20 cellular contexts compared by ENCODE assay signal in genomic region chr17:82090549-82091263, GRCh38. TPM values are rescaled to one million over a fixed set of nuclear protein-coding genes. Genes with fewer than 3 reads are reported as not detected.
A peak's percentile ranks its signal among the peaks of the same experiment; 100 is the strongest.
DNase-seq lines count a peak whose midpoint lies in the region; ATAC-seq, FAIRE-seq and TF ChIP-seq lines count a peak whose summit lies in the region.
"Had no signal": no experiment of that assay in that cellular context is flagged by ENCODE, and none has a peak within 500 bp of the region (broad histone marks: within the 10 kb centered on the region; RNA-seq: fewer than 3 reads in every experiment).

No MANE protein-coding gene starts in this region.

- peaks cover 49% of the 10 kb centered on the region for H3K79me2 ChIP-seq in HepG2 (ENCODE audit: insufficient read depth, low read length)

- H3K4me3 Mint-ChIP-seq in activated T-cell treated with anti-CD3 and anti-CD28 coated beads, Interleukin-2, amount 50 U/mL, for 24 hours = no peak overlapping the region

- TF ChIP-seq POLR2A in HepG2 (IDR thresholded peaks at IDR 0.05; ENCODE audit: insufficient read depth in 1 of 2, low read depth in 2 of 2, low read length in 2 of 2) = no peak

- TF ChIP-seq EP300 in HepG2 (IDR thresholded peaks at IDR 0.05; ENCODE audit: low read depth in 2 of 2, low read length in 2 of 2) (no peak), HepG2 (CRISPR knock-in tag; IDR thresholded peaks at IDR 0.05; ENCODE audit: borderline replicate concordance) (no peak)

- H3K4me3 ChIP-seq in GM12865 (ENCODE audit: low read depth, low read length) (no peak overlapping the region), HepG2 (replicated peaks in 1 of 3; ENCODE audit: insufficient read depth in 1 of 3, low read depth in 2 of 3, low read length in 3 of 3) (no peak overlapping the region), dorsolateral prefrontal cortex (no peak overlapping the region), SJCRH30 (no peak overlapping the region)
- H3K4me3 ChIP-seq: BLaER1, HAP-1 had no signal

- H3K4me2 ChIP-seq in HepG2 (ENCODE audit: low read depth, low read length) = no peak overlapping the region
- H3K4me2 ChIP-seq: BLaER1 had no signal

- no peak for DNase-seq in activated T-cell treated with anti-CD3 and anti-CD28 coated beads, Interleukin-2, amount 50 U/mL, for 24 hours
- no peak for DNase-seq in activated T-cell treated with anti-CD3 and anti-CD28 coated beads, Interleukin-2, amount 50 U/mL, for 48 hours
- DNase-seq in GM12865 (ENCODE audit: low read depth) (peak; percentile 3), HepG2 (ENCODE audit: low spot score) (no peak), dorsolateral prefrontal cortex (no peak), SJCRH30 (no peak), midbrain (lab: John Stamatoyannopoulos, UW) (no peak)
- DNase-seq: CD8-positive, alpha-beta memory T cell; GDM1; KBM-7; NCI-H1436; NCI-H2029; NCI-H2171; NCI-H446; NCI-H748 treated with DMSO at 0.1 percent for 48 hours; PC-3 had no signal

- POLR2A ChIA-PET in HepG2 (lab: Yijun Ruan, JAX) = no interaction called here

- CTCF ChIA-PET in HepG2 (lab: Yijun Ruan, JAX; ENCODE audit: low intra/inter-chr PET ratio, low total read pairs) = no interaction called here

- peak overlapping the region; percentile 99 for H3K27ac ChIP-seq in VCaP
- H3K27ac ChIP-seq in HepG2 (ENCODE audit: extremely low read length, insufficient read depth, low read length) = no peak overlapping the region
- H3K27ac ChIP-seq in dorsolateral prefrontal cortex = no peak overlapping the region
- H3K27ac ChIP-seq in SJCRH30 = no peak overlapping the region
- H3K27ac ChIP-seq: BLaER1 had no signal

- peaks cover 82% of the 10 kb centered on the region for H4K20me1 ChIP-seq in HepG2 (ENCODE audit: insufficient read depth, low read length)

- H3K27me3 ChIP-seq in HepG2 (ENCODE audit: control insufficient read depth in 1 of 2, insufficient read depth in 2 of 2, low read length in 2 of 2) (no peaks in the 10 kb centered on the region), dorsolateral prefrontal cortex (no peaks in the 10 kb centered on the region), SJCRH30 (no peaks in the 10 kb centered on the region)
- H3K27me3 ChIP-seq: BLaER1 had no signal

- FAIRE-seq in HepG2 (lab: Jason Lieb, UNC) = no peak
- FAIRE-seq: D721Med had no signal

- no TSS peak for BruUV-seq in HepG2 (replicated peaks; lab: Mats Ljungman, UMichigan)

- peaks cover 81 to 95% of the 10 kb centered on the region in 2 experiments for H3K36me3 ChIP-seq in HepG2 (replicated peaks in 1 of 2; ENCODE audit: control insufficient read depth in 1 of 2, insufficient read depth in 2 of 2, low read length in 2 of 2)
- peaks cover 96% of the 10 kb centered on the region for H3K36me3 ChIP-seq in SJCRH30

- H3K9me3 Mint-ChIP-seq in activated T-cell treated with anti-CD3 and anti-CD28 coated beads, Interleukin-2, amount 50 U/mL, for 24 hours = no peaks in the 10 kb centered on the region
- H3K9me3 Mint-ChIP-seq: CD8-positive, alpha-beta memory T cell had no signal

- no peak overlapping the region for H2AFZ ChIP-seq in HepG2 (ENCODE audit: low read length)

- H3K9ac ChIP-seq in HepG2 (ENCODE audit: insufficient read depth, low read depth, low read length) = no peak overlapping the region
- H3K9ac ChIP-seq: BLaER1 had no signal

- peaks cover 4% of the 10 kb centered on the region for H3K4me1 Mint-ChIP-seq in activated T-cell treated with anti-CD3 and anti-CD28 coated beads, Interleukin-2, amount 50 U/mL, for 24 hours (ENCODE audit: low read depth)
- H3K4me1 Mint-ChIP-seq: CD8-positive, alpha-beta memory T cell had no signal

- peaks cover 26% of the 10 kb centered on the region for H3K4me1 ChIP-seq in HepG2 (ENCODE audit: insufficient read depth, low read length)
- no peaks in the 10 kb centered on the region for H3K4me1 ChIP-seq in SJCRH30
- H3K4me1 ChIP-seq: HAP-1 had no signal

- H3K27me3 Mint-ChIP-seq in activated T-cell treated with anti-CD3 and anti-CD28 coated beads, Interleukin-2, amount 50 U/mL, for 24 hours = no peaks in the 10 kb centered on the region
- H3K27me3 Mint-ChIP-seq: CD8-positive, alpha-beta memory T cell had no signal

- intact Hi-C loops in HepG2 (cut with micrococcal nuclease; ENCODE audit: unreplicated experiment) = loop anchor here (10.0 kb wide), 1 partner anchor 116 kb away; the partner anchor contains the start of gene ASPSCR1
- intact Hi-C loops in dorsolateral prefrontal cortex (cut with DNase I) = no loop called here

- WGBS in HepG2 (ENCODE audit: low lambda C conversion rate) = 97% methylated on average over 22 of the region's 29 CpGs

- no peak for TF ChIP-seq CTCF in GM12865 (IDR thresholded peaks at IDR 0.05; ENCODE audit: insufficient read depth, low read depth, low read length, missing control alignments)
- TF ChIP-seq CTCF in VCaP (conservative IDR thresholded peaks at IDR 0.05) = no peak
- no peak for TF ChIP-seq CTCF in HepG2 (CRISPR knock-in tag; IDR thresholded peaks at IDR 0.05)
- TF ChIP-seq CTCF in dorsolateral prefrontal cortex (IDR thresholded peaks at IDR 0.05 in 54 of 56, conservative IDR thresholded peaks at IDR 0.05 in 2 of 56; ENCODE audit: low read depth in 1 of 56, partially characterized antibody in 56 of 56) = no peak

- H3K36me3 Mint-ChIP-seq in activated T-cell treated with anti-CD3 and anti-CD28 coated beads, Interleukin-2, amount 50 U/mL, for 24 hours (ENCODE audit: low read depth) = peaks cover 84% of the 10 kb centered on the region

- no peak for ATAC-seq in HepG2
- ATAC-seq: PC-3 had no signal

- no peak for TF ChIP-seq RAD21 in HepG2 (CRISPR knock-in tag; IDR thresholded peaks at IDR 0.05)

- peak overlapping the region; percentile 18 for H3K27ac Mint-ChIP-seq in activated T-cell treated with anti-CD3 and anti-CD28 coated beads, Interleukin-2, amount 50 U/mL, for 24 hours
- H3K27ac Mint-ChIP-seq: CD8-positive, alpha-beta memory T cell had no signal

- in situ Hi-C loops in HepG2 (cut with HindIII; ENCODE audit: extremely low pct_ligation_motif_present, low pct_unique_long_range_greater_than_20kb) = no loop called here

- no peaks in the 10 kb centered on the region for H3K9me3 ChIP-seq in HepG2 (ENCODE audit: low read length)
- no peaks in the 10 kb centered on the region for H3K9me3 ChIP-seq in SJCRH30 (replicated peaks)
- H3K9me3 ChIP-seq: BLaER1, HAP-1 had no signal

RNA-seq across cellular contexts. Expression of gene FASN, which starts 7.3 kb away (rescaled TPM):
- 101 and 192 TPM in 2 replicates for total RNA-seq in HepG2 (2016; rRNA removed; fragmentation: Illumina TruSeq; extraction: Trizol)
- 28.4 and 29.9 TPM in 2 replicates for total RNA-seq in HepG2 (2016; cell fraction: cytosol; rRNA removed; fragmentation: Illumina TruSeq; extraction: Trizol; ENCODE audit: low read depth)
- 118 and 157 TPM in 2 replicates for total RNA-seq in HepG2 (2016; cell fraction: insoluble cytoplasmic fraction; rRNA removed; fragmentation: Illumina TruSeq; extraction: Trizol)
- total RNA-seq in HepG2 (2016; cell fraction: membrane; rRNA removed; fragmentation: Illumina TruSeq; extraction: Trizol) = 63.2 and 68.3 TPM in 2 replicates
- total RNA-seq in HepG2 (2016; cell fraction: nucleus; rRNA removed; fragmentation: Illumina TruSeq; extraction: Trizol) = 147 and 173 TPM in 2 replicates
- polyA plus RNA-seq in HepG2 (2011; rRNA removed) = 51.7 and 92.4 TPM in 2 replicates
- 62.2 and 67.6 TPM in 2 replicates for polyA plus RNA-seq in HepG2 (2011; cell fraction: cytosol; rRNA removed)
- polyA plus RNA-seq in HepG2 (2011; cell fraction: nucleus; rRNA removed) = 516 and 545 TPM in 2 replicates
- polyA plus RNA-seq in HepG2 (2012) = 163 and 245 TPM in 2 replicates
- polyA plus RNA-seq in HepG2 (2016; cell fraction: cytosol; fragmentation: Illumina TruSeq; extraction: Trizol; ENCODE audit: low read depth) = 24.8 and 25.4 TPM in 2 replicates
- polyA plus RNA-seq in HepG2 (2016; cell fraction: insoluble cytoplasmic fraction; fragmentation: Illumina TruSeq; extraction: Trizol; ENCODE audit: low read depth) = 209 and 303 TPM in 2 replicates
- 52.3 and 61.0 TPM in 2 replicates for polyA plus RNA-seq in HepG2 (2016; cell fraction: membrane; fragmentation: Illumina TruSeq; extraction: Trizol; ENCODE audit: low read depth)
- 501 and 529 TPM in 2 replicates for polyA plus RNA-seq in HepG2 (2016; cell fraction: nucleus; fragmentation: Illumina TruSeq; extraction: Trizol; ENCODE audit: insufficient read depth, low read depth)
- 35.6 and 241 TPM in 2 replicates for polyA minus RNA-seq in HepG2 (2011; rRNA and poly(A)+ RNA removed; ENCODE audit: low replicate concordance)
- polyA minus RNA-seq in HepG2 (2011; cell fraction: cytosol; rRNA and poly(A)+ RNA removed) = 226 and 344 TPM in 2 replicates
- polyA minus RNA-seq in HepG2 (2011; cell fraction: nucleus; rRNA and poly(A)+ RNA removed) = 97.7 and 151 TPM in 2 replicates
- 100 to 1,000 TPM; 137 to 275 (median 201) TPM for total RNA-seq in dorsolateral prefrontal cortex
- 141 and 151 TPM in 2 replicates for total RNA-seq in SJCRH30 (2014; rRNA removed; shearing (Covaris generic))

RNA-seq across cellular contexts. Expression of gene DUS1L, which starts 25.1 kb away (rescaled TPM):
- total RNA-seq in HepG2 (2016; rRNA removed; fragmentation: Illumina TruSeq; extraction: Trizol) (67.9 and 109 TPM in 2 replicates), dorsolateral prefrontal cortex (10 to 100 TPM; 45.3 to 89.4 (median 63.0) TPM)
- 206 and 220 TPM in 2 replicates for total RNA-seq in HepG2 (2016; cell fraction: cytosol; rRNA removed; fragmentation: Illumina TruSeq; extraction: Trizol; ENCODE audit: low read depth)
- total RNA-seq in HepG2 (2016; cell fraction: insoluble cytoplasmic fraction; rRNA removed; fragmentation: Illumina TruSeq; extraction: Trizol) = 58.4 and 113 TPM in 2 replicates
- total RNA-seq in HepG2 (2016; cell fraction: membrane; rRNA removed; fragmentation: Illumina TruSeq; extraction: Trizol) = 268 and 276 TPM in 2 replicates
- total RNA-seq in HepG2 (2016; cell fraction: nucleus; rRNA removed; fragmentation: Illumina TruSeq; extraction: Trizol) = 69.9 and 102 TPM in 2 replicates
- polyA plus RNA-seq in HepG2 (2011; rRNA removed) = 81.0 and 108 TPM in 2 replicates
- 64.5 and 97.7 TPM in 2 replicates for polyA plus RNA-seq in HepG2 (2011; cell fraction: cytosol; rRNA removed)
- 583 and 668 TPM in 2 replicates for polyA plus RNA-seq in HepG2 (2011; cell fraction: nucleus; rRNA removed)
- 82.7 and 123 TPM in 2 replicates for polyA plus RNA-seq in HepG2 (2012)
- polyA plus RNA-seq in HepG2 (2016; cell fraction: cytosol; fragmentation: Illumina TruSeq; extraction: Trizol; ENCODE audit: low read depth) = 353 and 384 TPM in 2 replicates
- polyA plus RNA-seq in HepG2 (2016; cell fraction: insoluble cytoplasmic fraction; fragmentation: Illumina TruSeq; extraction: Trizol; ENCODE audit: low read depth) = 138 and 172 TPM in 2 replicates
- 444 and 521 TPM in 2 replicates for polyA plus RNA-seq in HepG2 (2016; cell fraction: membrane; fragmentation: Illumina TruSeq; extraction: Trizol; ENCODE audit: low read depth)
- polyA plus RNA-seq in HepG2 (2016; cell fraction: nucleus; fragmentation: Illumina TruSeq; extraction: Trizol; ENCODE audit: insufficient read depth, low read depth) = 330 and 339 TPM in 2 replicates
- 47.0 and 79.2 TPM in 2 replicates for polyA minus RNA-seq in HepG2 (2011; rRNA and poly(A)+ RNA removed; ENCODE audit: low replicate concordance)
- polyA minus RNA-seq in HepG2 (2011; cell fraction: cytosol; rRNA and poly(A)+ RNA removed) = 31.7 and 34.4 TPM in 2 replicates
- 85.7 and 87.9 TPM in 2 replicates for polyA minus RNA-seq in HepG2 (2011; cell fraction: nucleus; rRNA and poly(A)+ RNA removed)
- 112 and 126 TPM in 2 replicates for total RNA-seq in SJCRH30 (2014; rRNA removed; shearing (Covaris generic))

RNA-seq across cellular contexts. Expression of gene GPS1, which starts 39.0 kb away (rescaled TPM):
- total RNA-seq in HepG2 (2016; rRNA removed; fragmentation: Illumina TruSeq; extraction: Trizol) (106 and 124 TPM in 2 replicates), dorsolateral prefrontal cortex (100 to 1,000 TPM in 61 of 120 experiments, 10 to 100 TPM in 59; 72.9 to 147 (median 100) TPM)
- 87.3 and 88.2 TPM in 2 replicates for total RNA-seq in HepG2 (2016; cell fraction: cytosol; rRNA removed; fragmentation: Illumina TruSeq; extraction: Trizol; ENCODE audit: low read depth)
- total RNA-seq in HepG2 (2016; cell fraction: insoluble cytoplasmic fraction; rRNA removed; fragmentation: Illumina TruSeq; extraction: Trizol) = 99.7 and 134 TPM in 2 replicates
- total RNA-seq in HepG2 (2016; cell fraction: membrane; rRNA removed; fragmentation: Illumina TruSeq; extraction: Trizol) = 96.5 and 111 TPM in 2 replicates
- total RNA-seq in HepG2 (2016; cell fraction: nucleus; rRNA removed; fragmentation: Illumina TruSeq; extraction: Trizol) = 89.5 and 106 TPM in 2 replicates
- polyA plus RNA-seq in HepG2 (2011; rRNA removed) = 128 and 161 TPM in 2 replicates
- polyA plus RNA-seq in HepG2 (2011; cell fraction: cytosol; rRNA removed) = 107 and 157 TPM in 2 replicates
- polyA plus RNA-seq in HepG2 (2011; cell fraction: nucleus; rRNA removed) = 389 and 467 TPM in 2 replicates
- polyA plus RNA-seq in HepG2 (2012) = 102 and 120 TPM in 2 replicates
- 96.5 and 102 TPM in 2 replicates for polyA plus RNA-seq in HepG2 (2016; cell fraction: cytosol; fragmentation: Illumina TruSeq; extraction: Trizol; ENCODE audit: low read depth)
- polyA plus RNA-seq in HepG2 (2016; cell fraction: insoluble cytoplasmic fraction; fragmentation: Illumina TruSeq; extraction: Trizol; ENCODE audit: low read depth) = 120 and 146 TPM in 2 replicates
- 103 and 104 TPM in 2 replicates for polyA plus RNA-seq in HepG2 (2016; cell fraction: membrane; fragmentation: Illumina TruSeq; extraction: Trizol; ENCODE audit: low read depth)
- 225 and 229 TPM in 2 replicates for polyA plus RNA-seq in HepG2 (2016; cell fraction: nucleus; fragmentation: Illumina TruSeq; extraction: Trizol; ENCODE audit: insufficient read depth, low read depth)
- 182 and 265 TPM in 2 replicates for polyA minus RNA-seq in HepG2 (2011; rRNA and poly(A)+ RNA removed; ENCODE audit: low replicate concordance)
- 76.6 and 80.3 TPM in 2 replicates for polyA minus RNA-seq in HepG2 (2011; cell fraction: cytosol; rRNA and poly(A)+ RNA removed)
- polyA minus RNA-seq in HepG2 (2011; cell fraction: nucleus; rRNA and poly(A)+ RNA removed) = 60.2 and 61.0 TPM in 2 replicates
- 168 and 176 TPM in 2 replicates for total RNA-seq in SJCRH30 (2014; rRNA removed; shearing (Covaris generic))

RNA-seq across cellular contexts. Expression of gene RFNG, which starts 39.1 kb away (rescaled TPM):
- total RNA-seq in HepG2 (2016; rRNA removed; fragmentation: Illumina TruSeq; extraction: Trizol) (27.8 and 64.0 TPM in 2 replicates), dorsolateral prefrontal cortex (10 to 100 TPM; 22.3 to 73.4 (median 36.6) TPM)
- 72.5 and 73.8 TPM in 2 replicates for total RNA-seq in HepG2 (2016; cell fraction: cytosol; rRNA removed; fragmentation: Illumina TruSeq; extraction: Trizol; ENCODE audit: low read depth)
- 23.6 and 61.0 TPM in 2 replicates for total RNA-seq in HepG2 (2016; cell fraction: insoluble cytoplasmic fraction; rRNA removed; fragmentation: Illumina TruSeq; extraction: Trizol)
- total RNA-seq in HepG2 (2016; cell fraction: membrane; rRNA removed; fragmentation: Illumina TruSeq; extraction: Trizol) = 95.0 and 98.0 TPM in 2 replicates
- 53.3 and 60.7 TPM in 2 replicates for total RNA-seq in HepG2 (2016; cell fraction: nucleus; rRNA removed; fragmentation: Illumina TruSeq; extraction: Trizol)
- 61.4 and 90.6 TPM in 2 replicates for polyA plus RNA-seq in HepG2 (2011; rRNA removed)
- polyA plus RNA-seq in HepG2 (2011; cell fraction: cytosol; rRNA removed) = 36.1 and 62.0 TPM in 2 replicates
- 548 and 733 TPM in 2 replicates for polyA plus RNA-seq in HepG2 (2011; cell fraction: nucleus; rRNA removed)
- 60.9 and 71.7 TPM in 2 replicates for polyA plus RNA-seq in HepG2 (2012)
- 106 and 121 TPM in 2 replicates for polyA plus RNA-seq in HepG2 (2016; cell fraction: cytosol; fragmentation: Illumina TruSeq; extraction: Trizol; ENCODE audit: low read depth)
- polyA plus RNA-seq in HepG2 (2016; cell fraction: insoluble cytoplasmic fraction; fragmentation: Illumina TruSeq; extraction: Trizol; ENCODE audit: low read depth) = 35.7 and 47.7 TPM in 2 replicates
- 128 and 132 TPM in 2 replicates for polyA plus RNA-seq in HepG2 (2016; cell fraction: membrane; fragmentation: Illumina TruSeq; extraction: Trizol; ENCODE audit: low read depth)
- polyA plus RNA-seq in HepG2 (2016; cell fraction: nucleus; fragmentation: Illumina TruSeq; extraction: Trizol; ENCODE audit: insufficient read depth, low read depth) = 227 and 229 TPM in 2 replicates
- 12.3 and 58.2 TPM in 2 replicates for polyA minus RNA-seq in HepG2 (2011; rRNA and poly(A)+ RNA removed; ENCODE audit: low replicate concordance)
- polyA minus RNA-seq in HepG2 (2011; cell fraction: cytosol; rRNA and poly(A)+ RNA removed) = 21.9 and 29.0 TPM in 2 replicates
- 29.7 and 35.9 TPM in 2 replicates for polyA minus RNA-seq in HepG2 (2011; cell fraction: nucleus; rRNA and poly(A)+ RNA removed)
- total RNA-seq in SJCRH30 (2014; rRNA removed; shearing (Covaris generic)) = 21.8 and 26.5 TPM in 2 replicates

RNA-seq across cellular contexts. Expression of gene DCXR, which starts 53.2 kb away (rescaled TPM):
- total RNA-seq in HepG2 (2016; rRNA removed; fragmentation: Illumina TruSeq; extraction: Trizol) (286 and 311 TPM in 2 replicates), dorsolateral prefrontal cortex (100 to 1,000 TPM in 115 of 120 experiments, 10 to 100 TPM in 5; 80.1 to 213 (median 127) TPM)
- total RNA-seq in HepG2 (2016; cell fraction: cytosol; rRNA removed; fragmentation: Illumina TruSeq; extraction: Trizol; ENCODE audit: low read depth) = 275 and 353 TPM in 2 replicates
- total RNA-seq in HepG2 (2016; cell fraction: insoluble cytoplasmic fraction; rRNA removed; fragmentation: Illumina TruSeq; extraction: Trizol) = 302 and 321 TPM in 2 replicates
- 228 and 297 TPM in 2 replicates for total RNA-seq in HepG2 (2016; cell fraction: membrane; rRNA removed; fragmentation: Illumina TruSeq; extraction: Trizol)
- 132 and 152 TPM in 2 replicates for total RNA-seq in HepG2 (2016; cell fraction: nucleus; rRNA removed; fragmentation: Illumina TruSeq; extraction: Trizol)
- polyA plus RNA-seq in HepG2 (2011; rRNA removed) = 287 and 290 TPM in 2 replicates
- polyA plus RNA-seq in HepG2 (2011; cell fraction: cytosol; rRNA removed) = 253 and 424 TPM in 2 replicates
- polyA plus RNA-seq in HepG2 (2011; cell fraction: nucleus; rRNA removed) = 645 and 737 TPM in 2 replicates
- polyA plus RNA-seq in HepG2 (2012) = 190 and 266 TPM in 2 replicates
- 398 and 426 TPM in 2 replicates for polyA plus RNA-seq in HepG2 (2016; cell fraction: cytosol; fragmentation: Illumina TruSeq; extraction: Trizol; ENCODE audit: low read depth)
- 296 and 330 TPM in 2 replicates for polyA plus RNA-seq in HepG2 (2016; cell fraction: insoluble cytoplasmic fraction; fragmentation: Illumina TruSeq; extraction: Trizol; ENCODE audit: low read depth)
- polyA plus RNA-seq in HepG2 (2016; cell fraction: membrane; fragmentation: Illumina TruSeq; extraction: Trizol; ENCODE audit: low read depth) = 308 and 335 TPM in 2 replicates
- 280 and 299 TPM in 2 replicates for polyA plus RNA-seq in HepG2 (2016; cell fraction: nucleus; fragmentation: Illumina TruSeq; extraction: Trizol; ENCODE audit: insufficient read depth, low read depth)
- polyA minus RNA-seq in HepG2 (2011; rRNA and poly(A)+ RNA removed; ENCODE audit: low replicate concordance) = 73.9 and 172 TPM in 2 replicates
- 52.1 and 74.6 TPM in 2 replicates for polyA minus RNA-seq in HepG2 (2011; cell fraction: cytosol; rRNA and poly(A)+ RNA removed)
- polyA minus RNA-seq in HepG2 (2011; cell fraction: nucleus; rRNA and poly(A)+ RNA removed) = 61.5 and 67.5 TPM in 2 replicates
- total RNA-seq in SJCRH30 (2014; rRNA removed; shearing (Covaris generic)) = 110 and 112 TPM in 2 replicates
